20 cellular contexts compared by ENCODE assay signal in genomic region chr5:133867851-133868545, GRCh38.
"Had no signal": no experiment of that assay in that cellular context is flagged by ENCODE, and none has a peak within 500 bp of the region (broad histone marks: within the 10 kb centered on the region; RNA-seq: fewer than 3 reads in every experiment).

No MANE protein-coding gene starts in this region.

- ATAC-seq: gastroesophageal sphincter, left cardiac atrium, left ventricle myocardium superior, sciatic nerve had no signal

- H3K4me3 Mint-ChIP-seq: nephron had no signal

- DNase-seq: colonic mucosa; dermis blood vessel endothelial cell; esophagus squamous epithelium; foreskin fibroblast; kidney; left cardiac atrium; left ventricle myocardium superior; mesenchymal stem cell; midbrain; spleen; stimulated activated CD4-positive, alpha-beta T cell treated with anti-CD3 and anti-CD28 coated beads, Interleukin-15, amount 100 ng/mL, for 24 hours; stimulated activated CD4-positive, alpha-beta T cell treated with anti-CD3 and anti-CD28 coated beads, Interleukin-1b, Interleukin-23, amount 100 ng/mL, for 48 hours; stimulated activated CD4-positive, alpha-beta T cell treated with anti-CD3 and anti-CD28 coated beads, Interleukin-4, amount 100 ng/mL, for 24 hours; stimulated activated naive CD4-positive, alpha-beta T cell; stomach; substantia nigra; transverse colon had no signal
